20 cellular contexts compared by ENCODE assay signal in genomic region chr6:68443704-68444103, GRCh38.
"Had no signal": no experiment of that assay in that cellular context is flagged by ENCODE, and none has a peak within 500 bp of the region (broad histone marks: within the 10 kb centered on the region; RNA-seq: fewer than 3 reads in every experiment).

No MANE protein-coding gene starts in this region.

- H3K4me1 Mint-ChIP-seq: activated CD4-positive, alpha-beta memory T cell treated with anti-CD3 and anti-CD28 coated beads, Interleukin-2, amount 10 ng/mL, durations not matched to agents 7 days and 5 days; brain; memory B cell; natural killer cell; stimulated activated naive CD8-positive, alpha-beta T cell treated with anti-CD3 and anti-CD28 coated beads, Interleukin-15, amount 100 ng/mL, for 72 hours; T-helper 17 cell had no signal

- H3K27ac Mint-ChIP-seq: activated CD4-positive, alpha-beta memory T cell treated with anti-CD3 and anti-CD28 coated beads, Interleukin-2, amount 10 ng/mL, durations not matched to agents 7 days and 5 days; activated naive CD4-positive, alpha-beta T cell treated with anti-CD3 and anti-CD28 coated beads, Interleukin-2, amount 50 U/mL, for 72 hours; brain; dendritic cell treated with granulocyte-macrophage colony-stimulating factor and Interleukin-4, amounts not matched to agents 40 ng/mL and 50 ng/mL, for 4 days; effector memory CD8-positive, alpha-beta T cell; memory B cell; natural killer cell; stimulated activated naive CD8-positive, alpha-beta T cell treated with anti-CD3 and anti-CD28 coated beads, Interleukin-15, amount 100 ng/mL, for 72 hours; T-helper 17 cell had no signal

- H3K27me3 ChIP-seq: upper lobe of right lung had no signal

- H3K27me3 Mint-ChIP-seq: activated CD4-positive, alpha-beta memory T cell treated with anti-CD3 and anti-CD28 coated beads, Interleukin-2, amount 10 ng/mL, durations not matched to agents 7 days and 5 days; brain; dendritic cell treated with granulocyte-macrophage colony-stimulating factor and Interleukin-4, amounts not matched to agents 40 ng/mL and 50 ng/mL, for 4 days; effector memory CD8-positive, alpha-beta T cell; memory B cell; stimulated activated naive CD8-positive, alpha-beta T cell treated with anti-CD3 and anti-CD28 coated beads, Interleukin-15, amount 100 ng/mL, for 72 hours; T-helper 17 cell had no signal

- H3K4me1 ChIP-seq: left ventricle myocardium inferior, psoas muscle, upper lobe of right lung had no signal

- H3K4me3 ChIP-seq: left ventricle myocardium inferior, psoas muscle, upper lobe of right lung had no signal

- H3K36me3 Mint-ChIP-seq: activated naive CD4-positive, alpha-beta T cell treated with anti-CD3 and anti-CD28 coated beads, Interleukin-2, amount 50 U/mL, for 72 hours; brain; memory B cell; natural killer cell had no signal

- H3K4me3 Mint-ChIP-seq: activated CD4-positive, alpha-beta memory T cell treated with anti-CD3 and anti-CD28 coated beads, Interleukin-2, amount 10 ng/mL, durations not matched to agents 7 days and 5 days; activated T-cell treated with anti-CD3 and anti-CD28 coated beads, Interleukin-2, amount 50 U/mL, for 4 hours; brain; dendritic cell treated with granulocyte-macrophage colony-stimulating factor and Interleukin-4, amounts not matched to agents 40 ng/mL and 50 ng/mL, for 4 days; effector memory CD8-positive, alpha-beta T cell; memory B cell; natural killer cell; stimulated activated naive CD8-positive, alpha-beta T cell treated with anti-CD3 and anti-CD28 coated beads, Interleukin-15, amount 100 ng/mL, for 72 hours; T-helper 17 cell had no signal

- H3K9me3 ChIP-seq: psoas muscle, upper lobe of right lung had no signal

- ATAC-seq: activated naive CD4-positive, alpha-beta T cell treated with anti-CD3 and anti-CD28 coated beads, Interleukin-2, amount 50 U/mL, for 72 hours; activated T-cell treated with anti-CD3 and anti-CD28 coated beads, Interleukin-2, amount 50 U/mL, for 4 hours; effector memory CD8-positive, alpha-beta T cell; natural killer cell; psoas muscle; sciatic nerve; stimulated activated naive CD8-positive, alpha-beta T cell treated with anti-CD3 and anti-CD28 coated beads, Interleukin-15, amount 100 ng/mL, for 72 hours; T-helper 17 cell; upper lobe of right lung had no signal

- H3K36me3 ChIP-seq: left ventricle myocardium inferior, upper lobe of right lung, WERI-Rb-1 had no signal

- H3K27ac ChIP-seq: left ventricle myocardium inferior, psoas muscle, upper lobe of right lung, WERI-Rb-1 had no signal

- H3K9me3 Mint-ChIP-seq: activated CD4-positive, alpha-beta memory T cell treated with anti-CD3 and anti-CD28 coated beads, Interleukin-2, amount 10 ng/mL, durations not matched to agents 7 days and 5 days; activated T-cell treated with anti-CD3 and anti-CD28 coated beads, Interleukin-2, amount 50 U/mL, for 4 hours; brain; dendritic cell treated with granulocyte-macrophage colony-stimulating factor and Interleukin-4, amounts not matched to agents 40 ng/mL and 50 ng/mL, for 4 days; memory B cell; stimulated activated naive CD8-positive, alpha-beta T cell treated with anti-CD3 and anti-CD28 coated beads, Interleukin-15, amount 100 ng/mL, for 72 hours had no signal

- DNase-seq: activated CD4-positive, alpha-beta memory T cell treated with anti-CD3 and anti-CD28 coated beads, Interleukin-2, amount 10 ng/mL, durations not matched to agents 7 days and 5 days; activated effector memory CD4-positive, alpha-beta T cell treated with Interleukin-2 at 50 U/mL for 16 hours; activated T-cell treated with anti-CD3 and anti-CD28 coated beads, Interleukin-2, amount 50 U/mL, for 4 hours; cerebellar nuclear complex; effector memory CD8-positive, alpha-beta T cell; hippocampal formation; kidney; left ventricle myocardium inferior; natural killer cell; psoas muscle; stimulated activated CD4-positive, alpha-beta T cell treated with anti-CD3 and anti-CD28 coated beads, Interleukin-1b, Interleukin-23, amount 100 ng/mL, for 48 hours; stimulated activated naive CD8-positive, alpha-beta T cell treated with anti-CD3 and anti-CD28 coated beads, Interleukin-15, amount 100 ng/mL, for 72 hours; T-helper 17 cell; upper lobe of right lung; WERI-Rb-1 had no signal
